ENCODE assay signal across 15 cellular contexts in genomic region chr9:29322240-29322639, GRCh38.
DNase-seq lines count a peak whose midpoint lies in the region; ATAC-seq and TF ChIP-seq lines count a peak whose summit lies in the region.
"Had no signal": no experiment of that assay in that cellular context is flagged by ENCODE, and none has a peak within 500 bp of the region (broad histone marks: within the 10 kb centered on the region; RNA-seq: fewer than 3 reads in every experiment).

No MANE protein-coding gene starts in this region.

- DNase-seq in HCEC 1CT: peak; percentile 16
- peak; percentile 3 to 32 for DNase-seq in cardiac fibroblast (ENCODE audit: low read depth in 2 of 2)
- no peak for DNase-seq in iPS-NIHi7 (ENCODE audit: extremely low spot score)
- no peak for DNase-seq in NCI-H1694 treated with DMSO at 0.1 percent for 48 hours (lab: John Stamatoyannopoulos, UW)
- DNase-seq in posterior vena cava (ENCODE audit: low spot score): no peak
- DNase-seq: activated CD8-positive, alpha-beta T cell treated with anti-CD3 and anti-CD28 coated beads for 36 hours; AML-193; DND-41; glutamatergic neuron; NCI-H446 treated with DMSO at 0.1 percent for 48 hours; psoas muscle had no signal

- H3K4me3 ChIP-seq in cardiac fibroblast (replicated peaks in 1 of 2; ENCODE audit: low read depth in 2 of 2, low read length in 2 of 2): no peak overlapping the region
- H3K4me3 ChIP-seq: cardiac muscle cell, psoas muscle had no signal

- no peak for TF ChIP-seq CTCF in cardiac fibroblast (IDR thresholded peaks at IDR 0.05; ENCODE audit: low read depth, low read length)

- ATAC-seq in GM18520 (IDR thresholded peaks at IDR 0.05; ENCODE audit: unreplicated experiment): peak; percentile 72
- peak; percentile 68 for ATAC-seq in HG03378 (IDR thresholded peaks at IDR 0.05; ENCODE audit: unreplicated experiment)
- no peak for ATAC-seq in GM21529 (IDR thresholded peaks at IDR 0.05; ENCODE audit: unreplicated experiment)
- ATAC-seq: activated CD8-positive, alpha-beta T cell treated with anti-CD3 and anti-CD28 coated beads for 36 hours; psoas muscle had no signal

- intact Hi-C loops in posterior vena cava (cut with DNase I): no loop called here

Comparison
In these comparisons a context has a peak if more than half of its experiments do, and no peak if none do; other contexts are left out.
1. DNase-seq: peak in HCEC 1CT (single experiment) and cardiac fibroblast (2 of 2); none in iPS-NIHi7 (single experiment), NCI-H1694 treated with DMSO at 0.1 percent for 48 hours (single experiment) and posterior vena cava (single experiment).